Comparison of ENCODE assay signal across 1 cellular context in genomic region chr3:101561630-101562328, GRCh38.
A peak's percentile ranks its signal among the peaks of the same experiment; 100 is the strongest.
TF ChIP-seq lines count a peak whose summit lies in the region.

TSS of gene TRMT10C (plus strand) at chr3:101561868. CDS start at chr3:101564782, 2,914 bp downstream.

TF ChIP-seq in WTC11, 78 proteins besides CTCF, POLR2A, EP300 and RAD21 (continued from another document and continues in another):
- TF ChIP-seq AFF4 (CRISPR knock-in tag; IDR thresholded peaks at IDR 0.05; ENCODE audit: borderline replicate concordance) (no peak), FOXK1 (CRISPR knock-in tag; IDR thresholded peaks at IDR 0.05) (peak; percentile 93), MYBL2 (CRISPR knock-in tag; IDR thresholded peaks at IDR 0.05) (peak; percentile 74), CBFB (CRISPR knock-in tag; IDR thresholded peaks at IDR 0.05; ENCODE audit: low read depth) (0 out of 2 replicates have a peak, but pooled peaks have one; percentile 42), HMGXB4 (CRISPR knock-in tag; IDR thresholded peaks at IDR 0.05) (no peak), CREM (CRISPR knock-in tag; IDR thresholded peaks at IDR 0.05) (peak; percentile 97), TEAD1 (CRISPR knock-in tag; IDR thresholded peaks at IDR 0.05) (0 out of 2 replicates have a peak, but pooled peaks have one; percentile 41), ZNF281 (CRISPR knock-in tag; IDR thresholded peaks at IDR 0.05) (0 out of 2 replicates have a peak, but pooled peaks have one; percentile 39), ZBTB21 (CRISPR knock-in tag; IDR thresholded peaks at IDR 0.05; ENCODE audit: borderline replicate concordance) (peak; percentile 92; the same call in 1 of the 2 replicates), E2F4 (CRISPR knock-in tag; IDR thresholded peaks at IDR 0.05; ENCODE audit: borderline replicate concordance, low read depth) (no peak), JAZF1 (CRISPR knock-in tag; IDR thresholded peaks at IDR 0.05) (no peak), FOXJ3 (CRISPR knock-in tag; IDR thresholded peaks at IDR 0.05; ENCODE audit: borderline replicate concordance) (no peak), MXD4 (CRISPR knock-in tag; IDR thresholded peaks at IDR 0.05; ENCODE audit: borderline replicate concordance) (no peak), ZNF232 (CRISPR knock-in tag; IDR thresholded peaks at IDR 0.05) (no peak), FOXP4 (CRISPR knock-in tag; IDR thresholded peaks at IDR 0.05) (peak; percentile 64; the same call in 1 of the 2 replicates), CREB1 (CRISPR knock-in tag; IDR thresholded peaks at IDR 0.05) (peak; percentile 86; the same call in 1 of the 2 replicates), EMX1 (CRISPR knock-in tag; IDR thresholded peaks at IDR 0.05) (no peak), ESRRA (CRISPR knock-in tag; IDR thresholded peaks at IDR 0.05; ENCODE audit: borderline replicate concordance) (0 out of 2 replicates have a peak, but pooled peaks have one; percentile 48), ERG (CRISPR knock-in tag; IDR thresholded peaks at IDR 0.05) (no peak), GTF2I (CRISPR knock-in tag; conservative IDR thresholded peaks at IDR 0.05) (peak; percentile 20; the same call in 1 of the 2 replicates), TEAD4 (CRISPR knock-in tag; IDR thresholded peaks at IDR 0.05) (no peak), GABPB1 (CRISPR knock-in tag; IDR thresholded peaks at IDR 0.05) (peak; percentile 84), OVOL2 (CRISPR knock-in tag; IDR thresholded peaks at IDR 0.05; ENCODE audit: borderline replicate concordance) (no peak), ZNF512 (CRISPR knock-in tag; IDR thresholded peaks at IDR 0.05; ENCODE audit: borderline replicate concordance) (no peak), TCF7 (CRISPR knock-in tag; IDR thresholded peaks at IDR 0.05; ENCODE audit: low read depth) (no peak), PREB (CRISPR knock-in tag; IDR thresholded peaks at IDR 0.05; ENCODE audit: borderline replicate concordance) (no peak), ETV6 (CRISPR knock-in tag; IDR thresholded peaks at IDR 0.05) (peak; percentile 90), ZBTB43 (CRISPR knock-in tag; IDR thresholded peaks at IDR 0.05) (no peak), PRRX2 (CRISPR knock-in tag; IDR thresholded peaks at IDR 0.05) (no peak), SP1 (CRISPR knock-in tag; conservative IDR thresholded peaks at IDR 0.05) (peak; percentile 72; the same call in 1 of the 2 replicates), MLX (CRISPR knock-in tag; IDR thresholded peaks at IDR 0.05) (no peak), IRF2 (CRISPR knock-in tag; IDR thresholded peaks at IDR 0.05; ENCODE audit: borderline replicate concordance, low read depth) (no peak), FOXP1 (CRISPR knock-in tag; IDR thresholded peaks at IDR 0.05; ENCODE audit: borderline replicate concordance) (peak; percentile 80; the same call in 1 of the 2 replicates), SOX15 (CRISPR knock-in tag; IDR thresholded peaks at IDR 0.05) (no peak), E2F1 (CRISPR knock-in tag; IDR thresholded peaks at IDR 0.05) (no peak)
